In genomic region chr5:122776143-122776542, GRCh38 we compare ENCODE assay signal across 1 cellular context.
TF ChIP-seq lines count a peak whose summit lies in the region.

No MANE protein-coding gene starts in this region.

TF ChIP-seq in H1, 55 proteins besides CTCF, POLR2A, EP300 and RAD21:
- TF ChIP-seq HDAC6 (IDR thresholded peaks at IDR 0.05; ENCODE audit: low read depth, low read length) (no peak), CHD7 (IDR thresholded peaks at IDR 0.05; ENCODE audit: insufficient replicate concordance, low read length) (no peak), CEBPB (IDR thresholded peaks at IDR 0.05; ENCODE audit: low read depth, low read length) (no peak), ASH2L (IDR thresholded peaks at IDR 0.05; ENCODE audit: low read length) (no peak), CTBP2 (IDR thresholded peaks at IDR 0.05; ENCODE audit: borderline replicate concordance, insufficient read depth, insufficient read length, low read length) (no peak), CREB1 (IDR thresholded peaks at IDR 0.05) (no peak), SAP30 (IDR thresholded peaks at IDR 0.05; ENCODE audit: insufficient read depth, insufficient replicate concordance, low read length) (no peak), CHD2 (IDR thresholded peaks at IDR 0.05; ENCODE audit: low read length) (no peak), FOSL1 (IDR thresholded peaks at IDR 0.05; ENCODE audit: insufficient read depth, low read depth, low read length) (no peak), RXRA (IDR thresholded peaks at IDR 0.05; ENCODE audit: insufficient read depth, low read depth, low read length) (no peak), RBBP5 (IDR thresholded peaks at IDR 0.05; ENCODE audit: borderline replicate concordance, low read depth, low read length) (no peak), ATF2 (IDR thresholded peaks at IDR 0.05; ENCODE audit: low read length) (no peak)
